In the genomic region with DNA sequence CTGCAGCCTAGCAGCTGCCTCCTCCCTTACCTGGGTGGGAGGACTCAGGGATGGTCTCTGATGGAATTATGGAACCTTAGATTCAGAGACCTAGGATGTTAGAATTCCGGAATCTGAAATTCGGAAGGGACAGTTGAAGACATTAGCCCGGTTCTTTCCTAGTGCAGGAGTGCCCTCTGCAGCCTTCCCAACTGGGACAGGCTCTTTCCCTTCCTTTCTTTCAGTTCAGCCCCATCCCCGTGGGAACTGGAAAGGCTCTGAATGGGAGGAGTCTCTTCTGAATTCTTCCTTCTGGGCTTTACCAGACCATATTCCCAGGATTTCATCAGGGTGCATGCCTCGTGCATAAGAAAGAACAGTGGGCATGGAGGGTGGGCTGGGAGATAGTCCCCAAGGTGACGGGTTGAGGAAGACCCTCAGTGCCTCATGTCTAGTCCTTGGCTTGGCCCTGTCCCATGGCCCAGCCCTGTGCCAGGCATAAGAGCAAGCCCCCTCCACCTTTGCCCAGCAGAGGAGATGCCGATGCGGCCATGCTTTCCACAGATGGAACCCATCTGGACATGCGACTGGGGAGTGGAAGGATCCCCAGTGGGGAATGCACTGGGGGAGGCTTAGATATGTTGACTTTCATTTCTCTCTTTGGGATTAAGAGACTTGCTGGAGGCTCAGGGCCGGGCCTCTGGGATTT, we compare ENCODE assay signal across 13 cellular contexts. TPM values are rescaled to one million over a fixed set of nuclear protein-coding genes. Genes with fewer than 3 reads are reported as not detected.
DNase-seq lines count a peak whose midpoint lies in the region; TF ChIP-seq lines count a peak whose summit lies in the region.
"Had no signal": no experiment of that assay in that cellular context is flagged by ENCODE, and none has a peak within 500 bp of the region (broad histone marks: within the 10 kb centered on the region; RNA-seq: fewer than 3 reads in every experiment).

No MANE protein-coding gene starts in this region.

- no peak overlapping the region for H2BK120ac ChIP-seq in neuronal stem cell (ENCODE audit: low read depth, low read length)

- no peaks in the 10 kb centered on the region for H3K9me2 ChIP-seq in SK-N-SH

- CTCF ChIA-PET in activated CD4-positive, alpha-beta T cell treated with anti-CD3 and anti-CD28 coated beads, Interleukin-2, amount 10 ng/mL, durations not matched to agents 7 days and 5 days (lab: Charles Lee): interaction anchor here (1.4 to 2.6 kb wide), 3 partner anchors 9 to 484 kb away, joined by 3 to 7 read pairs (median 6); no protein-coding TSS in a partner anchor
- CTCF ChIA-PET in SK-N-SH (lab: Yijun Ruan, JAX): interaction anchor here (0.6 to 3.4 kb wide), 16 partner anchors 9 to 606 kb away, joined by 3 to 21 read pairs (median 6); a partner anchor contains a TSS

- H3K4me3 Mint-ChIP-seq in activated CD4-positive, alpha-beta T cell treated with anti-CD3 and anti-CD28 coated beads, Interleukin-2, amount 10 ng/mL, durations not matched to agents 7 days and 5 days: peak overlapping the region; percentile 5
- H3K4me3 Mint-ChIP-seq: activated CD4-positive, alpha-beta memory T cell treated with anti-CD3 and anti-CD28 coated beads for 36 hours had no signal

- H3K4me1 Mint-ChIP-seq in activated CD4-positive, alpha-beta T cell treated with anti-CD3 and anti-CD28 coated beads, Interleukin-2, amount 10 ng/mL, durations not matched to agents 7 days and 5 days: peaks cover 35% of the 10 kb centered on the region

- H3K27me3 ChIP-seq in H7 (ENCODE audit: control insufficient read depth, insufficient read depth, low read length) (no peaks in the 10 kb centered on the region), SK-N-SH (ENCODE audit: insufficient read depth) (no peaks in the 10 kb centered on the region), neuronal stem cell (ENCODE audit: control insufficient read depth in 3 of 3, insufficient read depth in 3 of 3, low read depth in 1 of 3, low read length in 3 of 3) (no peaks in the 10 kb centered on the region)
- H3K27me3 ChIP-seq: ovary had no signal

- peak overlapping the region; percentile 74 for H2AK5ac ChIP-seq in neuronal stem cell (ENCODE audit: low read depth, low read length)

- H4K20me1 ChIP-seq in SK-N-SH (ENCODE audit: insufficient read depth): no peaks in the 10 kb centered on the region

- H4K91ac ChIP-seq in neuronal stem cell (ENCODE audit: low read depth, low read length, poor library complexity): no peak overlapping the region

- H3K4me3 ChIP-seq in H7 (ENCODE audit: insufficient read depth, low read depth, low read length) (no peak overlapping the region), SK-N-SH (ENCODE audit: low read depth in 2 of 2, low read length in 1 of 2) (no peak overlapping the region), neuronal stem cell (ENCODE audit: low read length in 2 of 2) (no peak overlapping the region)
- H3K4me3 ChIP-seq: ovary had no signal

- POLR2A ChIA-PET in activated CD4-positive, alpha-beta T cell treated with anti-CD3 and anti-CD28 coated beads, Interleukin-2, amount 10 ng/mL, durations not matched to agents 7 days and 5 days (lab: Charles Lee): no interaction called here
- POLR2A ChIA-PET in SK-N-SH (lab: Yijun Ruan, JAX): no interaction called here

- H2BK5ac ChIP-seq in neuronal stem cell (ENCODE audit: low read length): no peak overlapping the region

- H3K4me1 ChIP-seq in SK-N-SH (ENCODE audit: control insufficient read depth in 1 of 2, insufficient read depth in 2 of 2, low read depth in 1 of 2, low read length in 1 of 2) (peaks cover 5 to 8% of the 10 kb centered on the region in 2 experiments; a peak in 2 of 4 replicates), neuronal stem cell (ENCODE audit: control insufficient read depth in 2 of 2, insufficient read depth in 1 of 2, low read depth in 1 of 2, low read length in 2 of 2) (peaks cover 0 to 9% of the 10 kb centered on the region in 2 donors)

- H3K4ac ChIP-seq in neuronal stem cell (ENCODE audit: low read length): no peak overlapping the region

- no peak for TF ChIP-seq CTCF in SK-N-SH (IDR thresholded peaks at IDR 0.05)

- H3F3A ChIP-seq in SK-N-SH (replicated peaks; ENCODE audit: insufficient read depth): no peaks in the 10 kb centered on the region

- no peak overlapping the region for H2BK15ac ChIP-seq in neuronal stem cell (ENCODE audit: low read length)

- H3K23ac ChIP-seq in neuronal stem cell (ENCODE audit: low read depth, low read length, poor library complexity): no peak overlapping the region

- no peaks in the 10 kb centered on the region for H3K9me3 Mint-ChIP-seq in activated CD4-positive, alpha-beta T cell treated with anti-CD3 and anti-CD28 coated beads, Interleukin-2, amount 10 ng/mL, durations not matched to agents 7 days and 5 days
- H3K9me3 Mint-ChIP-seq: activated CD4-positive, alpha-beta memory T cell treated with anti-CD3 and anti-CD28 coated beads for 36 hours; activated naive CD4-positive, alpha-beta T cell treated with anti-CD3 and anti-CD28 coated beads for 36 hours; IgD-negative memory B cell had no signal

- no peak overlapping the region for H3K27ac Mint-ChIP-seq in activated CD4-positive, alpha-beta T cell treated with anti-CD3 and anti-CD28 coated beads, Interleukin-2, amount 10 ng/mL, durations not matched to agents 7 days and 5 days
- H3K27ac Mint-ChIP-seq: activated CD4-positive, alpha-beta memory T cell treated with anti-CD3 and anti-CD28 coated beads for 36 hours had no signal

- H3K9ac ChIP-seq in SK-N-SH: no peak overlapping the region
- no peak overlapping the region for H3K9ac ChIP-seq in neuronal stem cell (ENCODE audit: low read depth, low read length, poor library complexity)

- H2AFZ ChIP-seq in SK-N-SH (ENCODE audit: low read depth) (peak overlapping the region; percentile 41; the same call in 1 of the 2 replicates), neuronal stem cell (ENCODE audit: low read length) (peak overlapping the region; percentile 79)

- no peak for DNase-seq in activated CD4-positive, alpha-beta T cell treated with anti-CD3 and anti-CD28 coated beads, Interleukin-2, amount 10 ng/mL, durations not matched to agents 7 days and 5 days
- no peak for DNase-seq in activated CD4-positive, alpha-beta T cell treated with anti-CD3 and anti-CD28 coated beads, Interleukin-2, amount 50 U/mL, for 48 hours
- DNase-seq in H7 (peak; percentile 36), SK-N-SH (no peak), neuronal stem cell (ENCODE audit: low spot score) (no peak), cerebellum (ENCODE audit: low spot score) (no peak), AML-193 (lab: John Stamatoyannopoulos, UW) (no peak), KBM-7 (no peak)

- no peaks in the 10 kb centered on the region for H3K27me3 Mint-ChIP-seq in activated CD4-positive, alpha-beta T cell treated with anti-CD3 and anti-CD28 coated beads, Interleukin-2, amount 10 ng/mL, durations not matched to agents 7 days and 5 days
- H3K27me3 Mint-ChIP-seq: activated CD4-positive, alpha-beta memory T cell treated with anti-CD3 and anti-CD28 coated beads for 36 hours; IgD-negative memory B cell had no signal

- no peaks in the 10 kb centered on the region for H3K36me3 Mint-ChIP-seq in activated CD4-positive, alpha-beta T cell treated with anti-CD3 and anti-CD28 coated beads, Interleukin-2, amount 10 ng/mL, durations not matched to agents 7 days and 5 days (ENCODE audit: low read depth)
- H3K36me3 Mint-ChIP-seq: activated CD4-positive, alpha-beta memory T cell treated with anti-CD3 and anti-CD28 coated beads for 36 hours; IgD-negative memory B cell had no signal

- H3K18ac ChIP-seq in neuronal stem cell (ENCODE audit: low read length): no peak overlapping the region

- no peaks in the 10 kb centered on the region for H3K79me1 ChIP-seq in neuronal stem cell (ENCODE audit: low read depth, low read length)

- TF ChIP-seq EP300 in SK-N-SH (IDR thresholded peaks at IDR 0.05; ENCODE audit: borderline replicate concordance in 1 of 2, low read depth in 1 of 2, low read length in 1 of 2): no peak

- H3K79me2 ChIP-seq in SK-N-SH (ENCODE audit: insufficient read depth): no peaks in the 10 kb centered on the region

- in situ Hi-C loops in KBM-7 (cut with MboI; ENCODE audit: low pct_unique_long_range_greater_than_20kb, low sequenced_read_pairs): no loop called here

- peak overlapping the region; percentile 71 for H3K4me2 ChIP-seq in SK-N-SH
- H3K4me2 ChIP-seq in neuronal stem cell (ENCODE audit: insufficient read depth, low read length, poor library complexity, severe bottlenecking): no peak overlapping the region

- 74% methylated on average over 9 of the region's 10 CpGs for WGBS in SK-N-SH (ENCODE audit: low lambda C conversion rate)
- no CpG with 5 or more reads among the region's 10 CpGs for WGBS in neuronal stem cell (ENCODE audit: extremely low coverage in 2 of 2, insufficient read length in 2 of 2, insufficient replicate concordance in 1 of 2), 2 donors

- no peak overlapping the region for H2BK12ac ChIP-seq in neuronal stem cell (ENCODE audit: low read length)

- H3K36me3 ChIP-seq in H7 (replicated peaks; ENCODE audit: control insufficient read depth, insufficient read depth, low read length): no peaks in the 10 kb centered on the region
- H3K36me3 ChIP-seq in SK-N-SH (replicated peaks in 1 of 2; ENCODE audit: control insufficient read depth in 1 of 2, insufficient read depth in 2 of 2, low read length in 1 of 2): no peaks in the 10 kb centered on the region
- no peaks in the 10 kb centered on the region for H3K36me3 ChIP-seq in neuronal stem cell (replicated peaks in 1 of 2; ENCODE audit: control insufficient read depth in 2 of 2, insufficient read depth in 2 of 2, low read length in 2 of 2)
- H3K36me3 ChIP-seq: ovary had no signal

- H3K27ac ChIP-seq in SK-N-SH (ENCODE audit: low read depth in 2 of 2, low read length in 1 of 2) (no peak overlapping the region), neuronal stem cell (replicated peaks; ENCODE audit: low read length) (no peak overlapping the region)
- H3K27ac ChIP-seq: ovary had no signal

- peak overlapping the region; percentile 67 for H4K8ac ChIP-seq in neuronal stem cell (ENCODE audit: low read depth, low read length)

- H3K14ac ChIP-seq in neuronal stem cell (ENCODE audit: low read length): peak overlapping the region; percentile 58

- no peak for TF ChIP-seq RAD21 in SK-N-SH (IDR thresholded peaks at IDR 0.05; ENCODE audit: low read length)

- no peaks in the 10 kb centered on the region for H3K9me3 ChIP-seq in SK-N-SH
- no peaks in the 10 kb centered on the region for H3K9me3 ChIP-seq in neuronal stem cell (replicated peaks in 1 of 2; ENCODE audit: control insufficient read depth in 2 of 2, insufficient read depth in 1 of 2, low read depth in 1 of 2, low read length in 2 of 2)
- H3K9me3 ChIP-seq: ovary had no signal

RNA-seq across cellular contexts. Expression of a gene that starts 14.4 kb away (rescaled TPM):
- total RNA-seq in activated CD4-positive, alpha-beta T cell treated with anti-CD3 and anti-CD28 coated beads, Interleukin-2, amount 10 ng/mL, durations not matched to agents 7 days and 5 days: under 1 TPM; 0.15 to 0.31 TPM
- total RNA-seq in H7 (2014; rRNA removed; shearing (Covaris generic)): not detected in 2 replicates
- 0.49 and 0.51 TPM in 2 replicates for polyA plus RNA-seq in SK-N-SH (2012; rRNA removed)
- 0.26 and 0.28 TPM in 2 replicates for polyA plus RNA-seq in SK-N-SH (2012; cell fraction: cytosol; rRNA removed)
- 1.0 and 2.0 TPM in 2 replicates for polyA plus RNA-seq in SK-N-SH (2012; cell fraction: nucleus; rRNA removed)
- polyA plus RNA-seq in neuronal stem cell (2013, experiment 1 of 2): 0.26 TPM
- 0.24 TPM for polyA plus RNA-seq in neuronal stem cell (2013, experiment 2 of 2)
- total RNA-seq in cerebellum: 0.27 TPM
- total RNA-seq: mesenteric fat pad had no signal

RNA-seq across cellular contexts. Expression of a gene that starts 17.4 kb away (rescaled TPM):
- total RNA-seq in activated CD4-positive, alpha-beta T cell treated with anti-CD3 and anti-CD28 coated beads, Interleukin-2, amount 10 ng/mL, durations not matched to agents 7 days and 5 days: 100 to 1,000 TPM; 326 to 344 TPM
- total RNA-seq in H7 (2014; rRNA removed; shearing (Covaris generic)): 32.4 and 43.6 TPM in 2 replicates
- polyA plus RNA-seq in SK-N-SH (2012; rRNA removed): 28.5 and 36.0 TPM in 2 replicates
- 18.0 and 29.1 TPM in 2 replicates for polyA plus RNA-seq in SK-N-SH (2012; cell fraction: cytosol; rRNA removed)
- polyA plus RNA-seq in SK-N-SH (2012; cell fraction: nucleus; rRNA removed): 14.2 and 16.1 TPM in 2 replicates
- 66.7 TPM for polyA plus RNA-seq in neuronal stem cell (2013, experiment 1 of 2)
- 65.7 TPM for polyA plus RNA-seq in neuronal stem cell (2013, experiment 2 of 2)
- total RNA-seq in cerebellum: 10.5 TPM

RNA-seq across cellular contexts. Expression of a gene that starts 43.7 kb away (rescaled TPM):
- 1 to 10 TPM; 2.5 to 3.2 TPM for total RNA-seq in activated CD4-positive, alpha-beta T cell treated with anti-CD3 and anti-CD28 coated beads, Interleukin-2, amount 10 ng/mL, durations not matched to agents 7 days and 5 days
- 0.10 TPM in 1 of 2 replicates, not detected in the other for total RNA-seq in H7 (2014; rRNA removed; shearing (Covaris generic))
- 1.2 and 1.4 TPM in 2 replicates for polyA plus RNA-seq in SK-N-SH (2012; rRNA removed)
- polyA plus RNA-seq in SK-N-SH (2012; cell fraction: cytosol; rRNA removed): 0.55 and 0.60 TPM in 2 replicates
- 15.0 and 15.9 TPM in 2 replicates for polyA plus RNA-seq in SK-N-SH (2012; cell fraction: nucleus; rRNA removed)
- 0.68 TPM for polyA plus RNA-seq in neuronal stem cell (2013, experiment 1 of 2)
- polyA plus RNA-seq in neuronal stem cell (2013, experiment 2 of 2): 0.89 TPM
- 3.5 TPM for total RNA-seq in cerebellum
